In the genomic region with DNA sequence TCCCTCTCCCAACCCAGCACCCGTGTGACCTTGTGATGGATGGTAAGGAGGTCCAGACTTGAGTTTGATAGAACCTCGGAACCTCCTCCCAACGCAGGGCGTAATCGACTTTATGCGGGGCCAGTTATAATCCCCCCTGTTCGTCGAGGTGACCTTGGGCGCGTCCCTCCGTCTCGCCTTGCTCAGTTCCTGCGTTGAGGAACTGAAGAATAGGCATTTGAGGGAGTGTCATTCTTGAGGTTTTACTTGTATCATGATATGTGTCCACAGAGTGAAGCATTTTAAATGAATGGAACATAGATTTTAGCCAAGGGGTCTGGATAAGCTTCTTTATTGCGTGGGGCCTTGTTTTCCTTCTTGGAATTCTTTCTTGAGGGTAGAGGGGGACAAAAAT, we compare ENCODE assay signal across 8 cellular contexts. TPM values are rescaled to one million over a fixed set of nuclear protein-coding genes. Genes with fewer than 3 reads are reported as not detected.
A peak's percentile ranks its signal among the peaks of the same experiment; 100 is the strongest.
DNase-seq lines count a peak whose midpoint lies in the region; ATAC-seq and TF ChIP-seq lines count a peak whose summit lies in the region.

No MANE protein-coding gene starts in this region.

- TF ChIP-seq CTCF in OCI-LY7 (conservative IDR thresholded peaks at IDR 0.05; ENCODE audit: low read length) (no peak), epithelial cell of esophagus (IDR thresholded peaks at IDR 0.05; ENCODE audit: insufficient read depth, low read depth, low read length, missing control alignments) (no peak), psoas muscle (IDR thresholded peaks at IDR 0.05) (no peak), GM13976 (IDR thresholded peaks at IDR 0.05; ENCODE audit: borderline replicate concordance, control extremely low read depth, extremely low read depth, insufficient read depth, missing control alignments) (no peak)

- BruUV-seq in OCI-LY7 (replicated peaks; lab: Mats Ljungman, UMichigan): no TSS peak

- H3K27ac ChIP-seq in OCI-LY7 (ENCODE audit: low read depth, low read length, poor library complexity, severe bottlenecking) (peak overlapping the region; percentile 31), psoas muscle (peak overlapping the region; percentile 86)

- ATAC-seq in GM19397 (IDR thresholded peaks at IDR 0.05; ENCODE audit: unreplicated experiment) (peak; percentile 4), psoas muscle (no peak)

- POLR2A ChIA-PET in OCI-LY7 (lab: Charles Lee): interaction anchor here (2.1 kb wide), 1 partner anchor 75 kb away, joined by 4 read pairs; no protein-coding TSS in a partner anchor

- 0 to 1% (median 0%) methylated on average over 14 of the region's 14 CpGs for WGBS in psoas muscle, 3 donors

- in situ Hi-C loops in GM13976 (cut with MboI; ENCODE audit: low sequenced_read_pairs, unreplicated experiment): no loop called here

- DNase-seq in OCI-LY7 (ENCODE audit: low spot score): peak; percentile 38
- DNase-seq in epithelial cell of esophagus (ENCODE audit: low read depth): no peak
- no peak for DNase-seq in psoas muscle
- DNase-seq in NCI-H526 treated with DMSO at 0.1 percent for 48 hours (lab: John Stamatoyannopoulos, UW): no peak
- no peak for DNase-seq in AML-193 (lab: John Stamatoyannopoulos, UW)
- no peak for DNase-seq in GM13976 (ENCODE audit: low spot score)
- DNase-seq in HuH-7 (ENCODE audit: low spot score): no peak

- H3K9me3 ChIP-seq in OCI-LY7 (ENCODE audit: low read length) (no peaks in the 10 kb centered on the region), psoas muscle (no peaks in the 10 kb centered on the region)

- H3K4me3 ChIP-seq in OCI-LY7 (ENCODE audit: low read depth, low read length, poor library complexity, severe bottlenecking) (peak overlapping the region; percentile 94), epithelial cell of esophagus (ENCODE audit: low read length) (peak overlapping the region; percentile 94), psoas muscle (peak overlapping the region; percentile 77)

- H2AFZ ChIP-seq in OCI-LY7 (ENCODE audit: low read length): peak overlapping the region; percentile 92

- H3K27me3 ChIP-seq in psoas muscle (ENCODE audit: insufficient read depth in 3 of 3, low read length in 2 of 3): no peaks in the 10 kb centered on the region

- H3K4me2 ChIP-seq in OCI-LY7 (ENCODE audit: low read length): peak overlapping the region; percentile 81

- intact Hi-C loops in OCI-LY7 (cut with micrococcal nuclease; ENCODE audit: unreplicated experiment) (no loop called here), psoas muscle (cut with DNase I) (loop anchor here (5.0 kb wide), 1 partner anchor 58 kb away; no protein-coding TSS in a partner anchor)

- H3K79me2 ChIP-seq in OCI-LY7 (ENCODE audit: insufficient read depth, low read depth, low read length): peaks cover 25% of the 10 kb centered on the region

- H4K20me1 ChIP-seq in OCI-LY7 (ENCODE audit: insufficient read depth, low read length): no peaks in the 10 kb centered on the region

- no peaks in the 10 kb centered on the region for H3K9me2 ChIP-seq in OCI-LY7 (ENCODE audit: insufficient read depth, low read length)

- H3K4me1 ChIP-seq in OCI-LY7 (ENCODE audit: insufficient read depth, low read length, poor library complexity, severe bottlenecking): peaks cover 20% of the 10 kb centered on the region
- peaks cover 6% of the 10 kb centered on the region for H3K4me1 ChIP-seq in psoas muscle

- CTCF ChIA-PET in OCI-LY7 (lab: Charles Lee; ENCODE audit: unreplicated experiment): no interaction called here

- H3K36me3 ChIP-seq in OCI-LY7 (ENCODE audit: insufficient read depth, low read length) (peaks cover 33% of the 10 kb centered on the region), psoas muscle (ENCODE audit: insufficient read depth in 1 of 2, low read depth in 1 of 2) (peaks cover 4 to 40% of the 10 kb centered on the region in 2 donors)

RNA-seq across cellular contexts. Expression of gene TIMM17A, which starts 0.4 kb away (rescaled TPM):
- total RNA-seq in OCI-LY7 (2014; rRNA removed; shearing (Covaris generic)): 41.2 and 43.8 TPM in 2 replicates
- total RNA-seq in OCI-LY7 (2022) (55.6 and 67.2 TPM in 2 replicates), psoas muscle (100 to 1,000 TPM in 1 of 4 donors, 10 to 100 TPM in 3; 45.4 to 132 (median 68.4) TPM)
- 100 to 1,000 TPM in 2 of 3 donors, 10 to 100 TPM in 1; 79.6 to 176 (median 163) TPM for polyA plus RNA-seq in psoas muscle

RNA-seq across cellular contexts. Expression of gene LMOD1, which starts 9.4 kb away (rescaled TPM):
- not detected in 2 replicates for total RNA-seq in OCI-LY7 (2014; rRNA removed; shearing (Covaris generic))
- total RNA-seq in OCI-LY7 (2022) (not detected in 2 replicates), psoas muscle (10 to 100 TPM; 12.8 to 45.4 (median 24.6) TPM)
- polyA plus RNA-seq in psoas muscle: 10 to 100 TPM in 2 of 3 donors, 1 to 10 TPM in 1; 4.9 to 15.5 (median 11.4) TPM

RNA-seq across cellular contexts. Expression of gene RNPEP, which starts 26.7 kb away (rescaled TPM):
- total RNA-seq in OCI-LY7 (2014; rRNA removed; shearing (Covaris generic)): 14.7 and 22.7 TPM in 2 replicates
- total RNA-seq in OCI-LY7 (2022): 50.9 and 52.1 TPM in 2 replicates
- total RNA-seq in psoas muscle: 10 to 100 TPM; 12.8 to 18.7 (median 14.6) TPM
- 10 to 100 TPM in 1 of 3 donors, 1 to 10 TPM in 2; 6.2 to 16.9 (median 9.7) TPM for polyA plus RNA-seq in psoas muscle

RNA-seq across cellular contexts. Expression of gene ELF3, which starts 54.6 kb away (rescaled TPM):
- 0.09 TPM in 1 of 2 replicates, not detected in the other for total RNA-seq in OCI-LY7 (2014; rRNA removed; shearing (Covaris generic))
- total RNA-seq in OCI-LY7 (2022) (0.18 and 0.44 TPM in 2 replicates), psoas muscle (1 to 10 TPM in 1 of 4 donors, under 1 TPM in 3; 0.22 to 1.4 (median 0.50) TPM)
- polyA plus RNA-seq in psoas muscle: under 1 TPM; 0.21 to 0.42 (median 0.25) TPM

Comparison
In these comparisons a context has a peak if more than half of its experiments do, and no peak if none do; other contexts are left out.
1. RNA of gene LMOD1, which starts 9.4 kb away (total RNA-seq): 12.8 to 45.4 TPM in psoas muscle; not detected in OCI-LY7; every median in the first group is over 10 times any median in the second.
2. Peak in every context shown above with its lines, with median percentiles within 50 percentile points of each other: H3K4me3 ChIP-seq.